14 cellular contexts compared by ENCODE assay signal in genomic region chr7:985915-986741, GRCh38. TPM values are rescaled to one million over a fixed set of nuclear protein-coding genes. Genes with fewer than 3 reads are reported as not detected.
DNase-seq lines count a peak whose midpoint lies in the region; ATAC-seq, FAIRE-seq and TF ChIP-seq lines count a peak whose summit lies in the region.
"Had no signal": no experiment of that assay in that cellular context is flagged by ENCODE, and none has a peak within 500 bp of the region (broad histone marks: within the 10 kb centered on the region; RNA-seq: fewer than 3 reads in every experiment).

No MANE protein-coding gene starts in this region.

- no peaks in the 10 kb centered on the region for H3K4me1 ChIP-seq in RWPE2 (ENCODE audit: insufficient read depth, poor library complexity, severe bottlenecking)
- no peaks in the 10 kb centered on the region for H3K4me1 ChIP-seq in small intestine (ENCODE audit: control insufficient read depth in 2 of 2, insufficient read depth in 1 of 2, low read depth in 1 of 2, low read length in 1 of 2)
- H3K4me1 ChIP-seq in gastrocnemius medialis = no peaks in the 10 kb centered on the region

- in situ Hi-C loops in gastrocnemius medialis (cut with MboI; ENCODE audit: low sequenced_read_pairs in 4 of 4) = loop anchor here in 2 of 4 donors (25.0 kb wide), 1 partner anchor 176 kb away; the partner anchor contains the start of gene ZFAND2A (in 2 of the 2)

- no peak for TF ChIP-seq POLR2A in gastrocnemius medialis (IDR thresholded peaks at IDR 0.05)

- DNase-seq in NCI-H146 (lab: John Stamatoyannopoulos, UW) (peak; percentile 36), NCI-H146 treated with DMSO at 0.1 percent for 48 hours (lab: John Stamatoyannopoulos, UW; ENCODE audit: unreplicated experiment) (no peak), RWPE2 (ENCODE audit: low spot score) (no peak), fibroblast of the aortic adventitia (ENCODE audit: low read depth) (peak; percentile 21), small intestine (peak; percentile 89), anterior cingulate cortex (lab: John Stamatoyannopoulos, UW) (no peak), gastrocnemius medialis (no peak), NCI-H446 treated with DMSO at 0.1 percent for 48 hours (lab: John Stamatoyannopoulos, UW) (no peak)
- DNase-seq: activated CD4-positive, alpha-beta T cell treated with anti-CD3 and anti-CD28 coated beads, Interleukin-2, amount 50 U/mL, for 1 hour; effector CD8-positive, alpha-beta T cell; naive B cell; NCI-H510A; stimulated activated CD8-positive, alpha-beta memory T cell treated with anti-CD3 and anti-CD28 coated beads, Interleukin-4, amount 100 ng/mL, for 48 hours had no signal

- FAIRE-seq in small intestine (lab: Jason Lieb, UNC) = no peak
- FAIRE-seq: A204.1 had no signal

- intact Hi-C loops in gastrocnemius medialis (cut with DNase I; ENCODE audit: low total_unique reads) = no loop called here

- H3K36me3 ChIP-seq in RWPE2 (ENCODE audit: low read depth) (no peaks in the 10 kb centered on the region), small intestine (ENCODE audit: control insufficient read depth in 2 of 2, insufficient read depth in 2 of 2, low read length in 2 of 2) (no peaks in the 10 kb centered on the region), gastrocnemius medialis (no peaks in the 10 kb centered on the region)

- no peaks in the 10 kb centered on the region for H3K27me3 ChIP-seq in RWPE2 (ENCODE audit: insufficient read depth, poor library complexity, severe bottlenecking)
- peaks cover 0 to 2% of the 10 kb centered on the region in 2 donors for H3K27me3 ChIP-seq in small intestine (ENCODE audit: control insufficient read depth in 2 of 2, insufficient read depth in 2 of 2, low read length in 2 of 2)
- peaks cover 53 to 76% (median 64%) of the 10 kb centered on the region in 3 donors for H3K27me3 ChIP-seq in gastrocnemius medialis

- ATAC-seq in RWPE2 (ENCODE audit: low read depth) (peak; percentile 54), gastrocnemius medialis (no peak)

- WGBS in small intestine, 3 donors = 33 to 51% (median 36%) methylated on average over 35 to 41 of the region's 41 CpGs

- H3K4me3 ChIP-seq in RWPE2 (ENCODE audit: severe bottlenecking) (no peak overlapping the region), fibroblast of the aortic adventitia (ENCODE audit: low read depth, low read length) (no peak overlapping the region), small intestine (ENCODE audit: low read depth in 1 of 2, low read length in 2 of 2) (no peak overlapping the region), gastrocnemius medialis (no peak overlapping the region)

- TF ChIP-seq CTCF in RWPE2 (IDR thresholded peaks at IDR 0.05; ENCODE audit: poor library complexity, severe bottlenecking) (no peak), fibroblast of the aortic adventitia (IDR thresholded peaks at IDR 0.05; ENCODE audit: insufficient read depth, low read length) (no peak), gastrocnemius medialis (IDR thresholded peaks at IDR 0.05 in 4 of 5, conservative IDR thresholded peaks at IDR 0.05 in 1 of 5) (no peak)

- H3K9me3 ChIP-seq in RWPE2 (ENCODE audit: severe bottlenecking) = no peaks in the 10 kb centered on the region
- no peaks in the 10 kb centered on the region for H3K9me3 ChIP-seq in small intestine (ENCODE audit: control insufficient read depth, low read depth)
- H3K9me3 ChIP-seq in gastrocnemius medialis = no peaks in the 10 kb centered on the region

- no peak overlapping the region for H3K27ac ChIP-seq in RWPE2 (ENCODE audit: poor library complexity, severe bottlenecking)
- H3K27ac ChIP-seq in small intestine (ENCODE audit: low read depth in 1 of 2, low read length in 1 of 2) = peak overlapping the region in 1 of 2 donors; percentile 44
- H3K27ac ChIP-seq in gastrocnemius medialis = no peak overlapping the region

RNA-seq across cellular contexts. Expression of gene CYP2W1, which starts 3.1 kb away (rescaled TPM):
- total RNA-seq in fibroblast of the aortic adventitia (ENCODE audit: low replicate concordance) (not detected in 2 replicates), gastrocnemius medialis (not detected)
- 1 to 10 TPM in 1 of 3 donors, under 1 TPM in 2; 0.81 to 1.4 (median 0.89) TPM for polyA plus RNA-seq in small intestine

RNA-seq across cellular contexts. Expression of gene COX19, which starts 10.8 kb away (rescaled TPM):
- total RNA-seq in fibroblast of the aortic adventitia (ENCODE audit: low replicate concordance) (12.5 and 15.0 TPM in 2 replicates), gastrocnemius medialis (1 to 10 TPM; 4.7 to 6.5 (median 5.2) TPM)
- polyA plus RNA-seq in small intestine = 10 to 100 TPM in 1 of 3 donors, 1 to 10 TPM in 2; 8.9 to 10.6 (median 8.9) TPM

RNA-seq across cellular contexts. Expression of gene ADAP1, which starts 31.6 kb away (rescaled TPM):
- total RNA-seq in fibroblast of the aortic adventitia (ENCODE audit: low replicate concordance) (0.57 and 0.72 TPM in 2 replicates), gastrocnemius medialis (1 to 10 TPM in 2 of 4 donors, under 1 TPM in 2; 0.71 to 5.0 (median 1.1) TPM)
- polyA plus RNA-seq in small intestine = 100 to 1,000 TPM in 2 of 3 donors, 10 to 100 TPM in 1; 69.2 to 113 (median 102) TPM

RNA-seq across cellular contexts. Expression of gene GPR146, which starts 58.2 kb away (rescaled TPM):
- total RNA-seq in fibroblast of the aortic adventitia (ENCODE audit: low replicate concordance) (1.2 and 1.6 TPM in 2 replicates), gastrocnemius medialis (10 to 100 TPM; 23.3 to 43.8 (median 29.5) TPM)
- 10 to 100 TPM in 1 of 3 donors, 1 to 10 TPM in 2; 1.1 to 13.4 (median 1.1) TPM for polyA plus RNA-seq in small intestine

Comparison
In these comparisons a context has a peak if more than half of its experiments do, and no peak if none do; other contexts are left out.
1. DNase-seq: peak in NCI-H146 (single experiment), fibroblast of the aortic adventitia (single experiment) and small intestine (single experiment); none in NCI-H146 treated with DMSO at 0.1 percent for 48 hours (single experiment), RWPE2 (single experiment), anterior cingulate cortex (0 of 58), gastrocnemius medialis (0 of 2) and NCI-H446 treated with DMSO at 0.1 percent for 48 hours (single experiment).